In genomic region chr1:11929849-11930248, GRCh38 we compare ENCODE assay signal across 8 cellular contexts. TPM values are rescaled to one million over a fixed set of nuclear protein-coding genes. Genes with fewer than 3 reads are reported as not detected.
DNase-seq lines count a peak whose midpoint lies in the region; ATAC-seq and TF ChIP-seq lines count a peak whose summit lies in the region.

No MANE protein-coding gene starts in this region.

- no peaks in the 10 kb centered on the region for H3K36me3 ChIP-seq in smooth muscle cell (ENCODE audit: low read depth)

- H3K4me1 ChIP-seq in smooth muscle cell (ENCODE audit: low read depth), result peaks cover 18% of the 10 kb centered on the region

- in situ Hi-C loops in SK-MEL-5 (cut with HindIII; ENCODE audit: low pct_unique_long_range_greater_than_20kb, low sequenced_read_pairs), result no loop called here

- peaks cover 7% of the 10 kb centered on the region for H3K79me2 ChIP-seq in smooth muscle cell (ENCODE audit: low read depth)

- 15% methylated on average over 5 of the region's 5 CpGs for WGBS in smooth muscle cell (ENCODE audit: low lambda C conversion rate)

- no peak for TF ChIP-seq CTCF in smooth muscle cell (IDR thresholded peaks at IDR 0.05; ENCODE audit: borderline replicate concordance, insufficient read depth, poor library complexity, severe bottlenecking)

- ATAC-seq in GM18861 (IDR thresholded peaks at IDR 0.05; ENCODE audit: unreplicated experiment), result no peak

- no peaks in the 10 kb centered on the region for H3F3A ChIP-seq in smooth muscle cell (ENCODE audit: low read depth)

- peak overlapping the region; percentile 66 for H3K4me2 ChIP-seq in smooth muscle cell

- H3K27ac ChIP-seq in smooth muscle cell (ENCODE audit: low read depth), result no peak overlapping the region

- H3K27me3 ChIP-seq in smooth muscle cell (ENCODE audit: low read depth), result no peaks in the 10 kb centered on the region

- H3K9me3 ChIP-seq in smooth muscle cell (replicated peaks; ENCODE audit: low read depth), result no peaks in the 10 kb centered on the region

- H4K20me1 ChIP-seq in smooth muscle cell (ENCODE audit: low read depth), result peaks cover 6% of the 10 kb centered on the region

- H3K4me3 ChIP-seq in smooth muscle cell, result no peak overlapping the region

- H3K9ac ChIP-seq in smooth muscle cell (ENCODE audit: low read depth), result no peak overlapping the region

- DNase-seq in activated CD8-positive, alpha-beta memory T cell treated with anti-CD3 and anti-CD28 coated beads, Interleukin-2, amount 50 U/mL, for 48 hours, result peak; percentile 61
- DNase-seq in activated CD8-positive, alpha-beta memory T cell treated with anti-CD3 and anti-CD28 coated beads, Interleukin-2, amount 50 U/mL, for 4 hours, result no peak
- DNase-seq in SK-MEL-5 (ENCODE audit: low read depth, low spot score), result peak; percentile 70
- DNase-seq in glomerular visceral epithelial cell (ENCODE audit: extremely low spot score), result peak; percentile 21
- DNase-seq in smooth muscle cell (lab: John Stamatoyannopoulos, UW; ENCODE audit: unreplicated experiment), result no peak
- no peak for DNase-seq in NCI-H226
- no peak for DNase-seq in stimulated activated CD4-positive, alpha-beta T cell treated with anti-CD3 and anti-CD28 coated beads, Interleukin-1b, Interleukin-23, amount 100 ng/mL, for 48 hours

- peak overlapping the region; percentile 69 for H2AFZ ChIP-seq in smooth muscle cell (ENCODE audit: low read depth)

RNA-seq across cellular contexts. Expression of gene KIAA2013, which starts 3.6 kb away (rescaled TPM):
- total RNA-seq in SK-MEL-5 (2014; rRNA removed; shearing (Covaris generic)), result 62.0 and 69.0 TPM in 2 replicates
- polyA plus RNA-seq in SK-MEL-5 (2015; cell fraction: cytosol; rRNA removed), result 146 and 165 TPM in 2 replicates
- 23.2 and 35.8 TPM in 2 replicates for polyA plus RNA-seq in SK-MEL-5 (2015; cell fraction: nucleus; rRNA removed)
- total RNA-seq in smooth muscle cell, result 41.0 and 41.3 TPM in 2 replicates
- polyA plus RNA-seq in smooth muscle cell, result 70.9 and 71.6 TPM in 2 replicates

RNA-seq across cellular contexts. Expression of gene PLOD1, which starts 4.7 kb away (rescaled TPM):
- 204 and 218 TPM in 2 replicates for total RNA-seq in SK-MEL-5 (2014; rRNA removed; shearing (Covaris generic))
- polyA plus RNA-seq in SK-MEL-5 (2015; cell fraction: cytosol; rRNA removed), result 427 and 476 TPM in 2 replicates
- 142 and 169 TPM in 2 replicates for polyA plus RNA-seq in SK-MEL-5 (2015; cell fraction: nucleus; rRNA removed)
- total RNA-seq in smooth muscle cell, result 292 and 362 TPM in 2 replicates
- 425 and 559 TPM in 2 replicates for polyA plus RNA-seq in smooth muscle cell

RNA-seq across cellular contexts. Expression of gene MFN2, which starts 50.4 kb away (rescaled TPM):
- 49.1 and 51.7 TPM in 2 replicates for total RNA-seq in SK-MEL-5 (2014; rRNA removed; shearing (Covaris generic))
- polyA plus RNA-seq in SK-MEL-5 (2015; cell fraction: cytosol; rRNA removed), result 65.2 and 72.7 TPM in 2 replicates
- 48.5 and 61.2 TPM in 2 replicates for polyA plus RNA-seq in SK-MEL-5 (2015; cell fraction: nucleus; rRNA removed)
- total RNA-seq in smooth muscle cell, result 30.0 and 34.2 TPM in 2 replicates
- polyA plus RNA-seq in smooth muscle cell, result 39.7 and 42.8 TPM in 2 replicates

Comparison
In these comparisons a context has a peak if more than half of its experiments do, and no peak if none do; other contexts are left out.
1. DNase-seq: peak in activated CD8-positive, alpha-beta memory T cell treated with anti-CD3 and anti-CD28 coated beads, Interleukin-2, amount 50 U/mL, for 48 hours (single experiment), SK-MEL-5 (single experiment) and glomerular visceral epithelial cell (single experiment); none in activated CD8-positive, alpha-beta memory T cell treated with anti-CD3 and anti-CD28 coated beads, Interleukin-2, amount 50 U/mL, for 4 hours (single experiment), smooth muscle cell (single experiment), NCI-H226 (single experiment) and stimulated activated CD4-positive, alpha-beta T cell treated with anti-CD3 and anti-CD28 coated beads, Interleukin-1b, Interleukin-23, amount 100 ng/mL, for 48 hours (single experiment).